14 cellular contexts compared by ENCODE assay signal in the genomic region with DNA sequence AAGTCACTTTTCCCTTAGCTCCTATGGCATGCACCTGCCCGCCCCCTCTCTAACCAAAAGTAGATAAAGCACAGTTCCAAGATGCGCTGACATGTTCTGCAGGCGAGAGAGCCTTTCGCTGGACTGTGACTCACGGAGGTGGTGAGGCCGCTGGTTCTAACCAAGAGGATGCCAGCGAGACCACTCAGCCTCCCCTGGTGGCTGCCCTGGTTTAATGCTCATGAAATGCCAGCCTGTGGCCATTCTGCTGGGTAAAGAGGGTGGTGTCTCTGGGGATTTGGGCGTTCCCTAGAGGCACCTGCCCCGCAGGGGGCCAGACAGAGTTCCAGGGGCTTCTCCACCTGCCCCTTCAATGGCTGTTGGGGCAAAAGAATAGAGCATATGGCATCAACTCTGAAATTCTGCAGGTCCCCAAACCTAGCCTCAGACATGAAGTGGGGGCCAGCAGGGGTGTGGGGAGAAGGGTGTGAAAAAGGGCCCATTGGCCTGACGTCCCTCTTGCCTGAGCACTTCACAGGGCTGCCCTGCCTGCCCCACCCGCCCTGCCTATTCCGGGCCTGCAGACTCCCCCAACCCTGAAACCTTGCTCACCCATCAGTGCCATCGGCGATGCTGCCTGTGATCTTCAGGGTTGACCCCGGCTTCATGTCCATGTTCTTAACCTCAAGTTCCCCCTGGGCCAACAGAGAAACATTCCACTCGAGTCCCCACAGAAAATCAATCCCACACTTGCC. TPM values are rescaled to one million over a fixed set of nuclear protein-coding genes. Genes with fewer than 3 reads are reported as not detected.
DNase-seq lines count a peak whose midpoint lies in the region; ATAC-seq, FAIRE-seq and TF ChIP-seq lines count a peak whose summit lies in the region.
"Had no signal": no experiment of that assay in that cellular context is flagged by ENCODE, and none has a peak within 500 bp of the region (broad histone marks: within the 10 kb centered on the region; RNA-seq: fewer than 3 reads in every experiment).

No MANE protein-coding gene starts in this region.

- no peak for TF ChIP-seq EP300 in A549 (IDR thresholded peaks at IDR 0.05)

- H3K4me2 ChIP-seq in A549: no peak overlapping the region
- no peak overlapping the region for H3K4me2 ChIP-seq in hepatocyte
- H3K4me2 ChIP-seq: BLaER1 had no signal

- ATAC-seq in A549 (peak; percentile 72 to 80), GM21528 (IDR thresholded peaks at IDR 0.05; ENCODE audit: low FRiP score, unreplicated experiment) (no peak)
- ATAC-seq: activated CD4-positive, CD25-positive, alpha-beta regulatory T cell treated with anti-CD3 and anti-CD28 coated beads, Interleukin-2, amount 50 U/mL, for 24 hours; Right ventricle myocardium inferior had no signal

- CTCF ChIA-PET in A549 (lab: Yijun Ruan, JAX): interaction anchor here (0.9 to 18.5 kb wide), 5 partner anchors 4 to 26 kb away, joined by 4 to 771 read pairs (median 187); a partner anchor contains a TSS

- peak in 1 of 2 experiments; percentile 36; a peak in 4 of 5 replicates for TF ChIP-seq RAD21 in A549 (conservative IDR thresholded peaks at IDR 0.05 in 1 of 2, IDR thresholded peaks at IDR 0.05 in 1 of 2)

- TF ChIP-seq POLR2A in A549 (IDR thresholded peaks at IDR 0.05; ENCODE audit: low read length): no peak

- no peaks in the 10 kb centered on the region for H3K9me3 ChIP-seq in A549
- H3K9me3 ChIP-seq in hepatocyte (ENCODE audit: low read depth): no peaks in the 10 kb centered on the region
- H3K9me3 ChIP-seq: BLaER1 had no signal

- H3K27ac ChIP-seq in A549 (no peak overlapping the region), angular gyrus (ENCODE audit: low read depth, low read length) (peak overlapping the region; percentile 93), hepatocyte (peak overlapping the region; percentile 91)
- H3K27ac ChIP-seq: BLaER1 had no signal

- no peak for TF ChIP-seq CTCF in A549 (IDR thresholded peaks at IDR 0.05)
- TF ChIP-seq CTCF in hepatocyte (IDR thresholded peaks at IDR 0.05; ENCODE audit: poor library complexity): no peak

- WGBS in A549 (ENCODE audit: missing lambda C conversion rate): 59% methylated on average over 15 of the region's 16 CpGs
- WGBS in hepatocyte (ENCODE audit: low lambda C conversion rate, missing lambda C conversion rate): 86% methylated on average over 16 of the region's 16 CpGs

- H3K9me2 ChIP-seq in hepatocyte (replicated peaks; ENCODE audit: insufficient read depth): no peaks in the 10 kb centered on the region

- POLR2A ChIA-PET in A549 (lab: Yijun Ruan, JAX): no interaction called here

- H4K20me1 ChIP-seq in hepatocyte (ENCODE audit: insufficient read depth, poor library complexity, severe bottlenecking): peaks cover 7% of the 10 kb centered on the region

- peak; percentile 57 to 62 for DNase-seq in A549 (ENCODE audit: low read depth in 1 of 2, low spot score in 1 of 2)
- DNase-seq in LHCN-M2 (ENCODE audit: low read depth): peak; percentile 51
- DNase-seq in hepatocyte (ENCODE audit: low spot score): peak; percentile 32
- no peak for DNase-seq in KBM-7
- no peak for DNase-seq in activated CD4-positive, alpha-beta T cell treated with anti-CD3 and anti-CD28 coated beads for 4 hours
- no peak for DNase-seq in NOMO-1 treated with DMSO at 0.1 percent for 48 hours (lab: John Stamatoyannopoulos, UW; ENCODE audit: unreplicated experiment)
- DNase-seq: activated gamma-delta T cell, NCI-H2171, nephron progenitor cell had no signal

- H3K4me3 ChIP-seq in A549 (no peak overlapping the region), hepatocyte (no peak overlapping the region)
- H3K4me3 ChIP-seq: BLaER1 had no signal

- FAIRE-seq in A549 (lab: Jason Lieb, UNC): no peak

- no peaks in the 10 kb centered on the region for H3K36me3 ChIP-seq in hepatocyte (replicated peaks; ENCODE audit: insufficient read depth, low read depth)
- H3K36me3 ChIP-seq: BLaER1 had no signal

- H3K79me2 ChIP-seq in hepatocyte: peaks cover 27% of the 10 kb centered on the region

- no peak overlapping the region for H2AFZ ChIP-seq in hepatocyte

- in situ Hi-C loops in KBM-7 (cut with MboI; ENCODE audit: low pct_unique_long_range_greater_than_20kb, low sequenced_read_pairs): no loop called here

- H3K27me3 ChIP-seq in hepatocyte: no peaks in the 10 kb centered on the region
- H3K27me3 ChIP-seq: BLaER1 had no signal

- H3K4me1 ChIP-seq in A549 (peaks cover 34% of the 10 kb centered on the region), hepatocyte (ENCODE audit: insufficient read depth) (peaks cover 29% of the 10 kb centered on the region)

TF ChIP-seq in A549, 52 proteins besides CTCF, POLR2A, EP300 and RAD21:
- no peak for TF ChIP-seq FOSL2 (IDR thresholded peaks at IDR 0.05)
- TF ChIP-seq FOSL2 (CRISPR knock-in tag; IDR thresholded peaks at IDR 0.05): peak; percentile 23; the same call in 1 of the 2 replicates
- TF ChIP-seq SMC3 (IDR thresholded peaks at IDR 0.05): 0 out of 3 replicates have a peak, but pooled peaks have one; percentile 16
- no peak for TF ChIP-seq RCOR1 (IDR thresholded peaks at IDR 0.05; ENCODE audit: low read depth, low read length)
- TF ChIP-seq KDM1A (IDR thresholded peaks at IDR 0.05; ENCODE audit: low read depth): no peak

RNA-seq across cellular contexts. Expression of a gene that starts 8.5 kb away (rescaled TPM):
- polyA plus RNA-seq in A549 (2011; rRNA removed) (1.1 and 2.0 TPM in 2 replicates), A549 (2017; fragmentation: RNase III; extraction: RNeasy Plus Mini Kit Qiagen cat#74134 plus additional on column Dnase treatment) (0.45 to 0.75 TPM (median 0.63 TPM) in 3 replicates), hepatocyte (115 and 125 TPM in 2 replicates)
- 0.22 and 0.39 TPM in 2 replicates for polyA plus RNA-seq in A549 (2012; cell fraction: cytosol; rRNA removed)
- 0.14 TPM in 1 of 2 replicates, not detected in the other for polyA plus RNA-seq in A549 (2012; cell fraction: nucleus; rRNA removed)
- polyA minus RNA-seq in A549 (2011; rRNA and poly(A)+ RNA removed): not detected in 2 replicates
- total RNA-seq in LHCN-M2 (2014; rRNA removed) (not detected in 2 replicates), hepatocyte (60.1 and 80.9 TPM in 2 replicates)
- polyA plus RNA-seq in LHCN-M2 (2012): not detected

RNA-seq across cellular contexts. Expression of a gene that starts 11.1 kb away (rescaled TPM):
- polyA plus RNA-seq in A549 (2011; rRNA removed) (12.2 and 16.0 TPM in 2 replicates), A549 (2017; fragmentation: RNase III; extraction: RNeasy Plus Mini Kit Qiagen cat#74134 plus additional on column Dnase treatment) (20.2 to 21.5 TPM (median 20.3 TPM) in 3 replicates), hepatocyte (146 and 149 TPM in 2 replicates)
- 23.4 and 33.7 TPM in 2 replicates for polyA plus RNA-seq in A549 (2012; cell fraction: cytosol; rRNA removed)
- 21.3 and 29.9 TPM in 2 replicates for polyA plus RNA-seq in A549 (2012; cell fraction: nucleus; rRNA removed)
- polyA minus RNA-seq in A549 (2011; rRNA and poly(A)+ RNA removed): 9.8 and 15.0 TPM in 2 replicates
- total RNA-seq in LHCN-M2 (2014; rRNA removed) (49.0 and 52.9 TPM in 2 replicates), hepatocyte (31.4 and 34.6 TPM in 2 replicates)
- polyA plus RNA-seq in LHCN-M2 (2012): 98.5 TPM

RNA-seq across cellular contexts. Expression of a gene that starts 37.2 kb away (rescaled TPM):
- polyA plus RNA-seq in A549 (2011; rRNA removed) (20.5 and 22.0 TPM in 2 replicates), A549 (2017; fragmentation: RNase III; extraction: RNeasy Plus Mini Kit Qiagen cat#74134 plus additional on column Dnase treatment) (23.5 to 28.4 TPM (median 26.1 TPM) in 3 replicates), hepatocyte (51.5 and 75.3 TPM in 2 replicates)
- 25.4 and 29.6 TPM in 2 replicates for polyA plus RNA-seq in A549 (2012; cell fraction: cytosol; rRNA removed)
- polyA plus RNA-seq in A549 (2012; cell fraction: nucleus; rRNA removed): 116 and 166 TPM in 2 replicates
- polyA minus RNA-seq in A549 (2011; rRNA and poly(A)+ RNA removed): 18.1 and 19.4 TPM in 2 replicates
- total RNA-seq in LHCN-M2 (2014; rRNA removed) (53.3 and 58.4 TPM in 2 replicates), hepatocyte (25.5 and 30.2 TPM in 2 replicates)
- 29.9 TPM for polyA plus RNA-seq in LHCN-M2 (2012)

RNA-seq across cellular contexts. Expression of a gene that starts 52.2 kb away (rescaled TPM):
- 8.3 and 11.1 TPM in 2 replicates for polyA plus RNA-seq in A549 (2011; rRNA removed)
- 16.0 and 23.0 TPM in 2 replicates for polyA plus RNA-seq in A549 (2012; cell fraction: cytosol; rRNA removed)
- polyA plus RNA-seq in A549 (2012; cell fraction: nucleus; rRNA removed): 52.8 and 67.1 TPM in 2 replicates
- 14.1 to 16.1 TPM (median 15.3 TPM) in 3 replicates for polyA plus RNA-seq in A549 (2017; fragmentation: RNase III; extraction: RNeasy Plus Mini Kit Qiagen cat#74134 plus additional on column Dnase treatment)
- 12.5 and 17.6 TPM in 2 replicates for polyA minus RNA-seq in A549 (2011; rRNA and poly(A)+ RNA removed)
- 22.4 and 23.0 TPM in 2 replicates for total RNA-seq in LHCN-M2 (2014; rRNA removed)
- 10.6 TPM for polyA plus RNA-seq in LHCN-M2 (2012)
- total RNA-seq in hepatocyte: 19.1 and 23.4 TPM in 2 replicates
- polyA plus RNA-seq in hepatocyte: 28.7 and 31.2 TPM in 2 replicates

Comparison
In these comparisons a context has a peak if more than half of its experiments do, and no peak if none do; other contexts are left out.
1. DNase-seq: peak in A549 (2 of 2), LHCN-M2 (single experiment) and hepatocyte (single experiment); none in KBM-7 (single experiment), activated CD4-positive, alpha-beta T cell treated with anti-CD3 and anti-CD28 coated beads for 4 hours (0 of 2) and NOMO-1 treated with DMSO at 0.1 percent for 48 hours (single experiment).
2. H3K27ac ChIP-seq: peak in angular gyrus (single experiment) and hepatocyte (single experiment); none in A549 (0 of 2).
3. RNA of a gene that starts 8.5 kb away (total RNA-seq): 60.1 to 80.9 TPM in hepatocyte; not detected in LHCN-M2; every median in the first group is over 10 times any median in the second.